In genomic region chr5:62707539-62707938, GRCh38 we compare ENCODE assay signal across 18 cellular contexts.
"Had no signal": no experiment of that assay in that cellular context is flagged by ENCODE, and none has a peak within 500 bp of the region (broad histone marks: within the 10 kb centered on the region; RNA-seq: fewer than 3 reads in every experiment).

No MANE protein-coding gene starts in this region.

- FAIRE-seq: keratinocyte had no signal

- DNase-seq: cortex of kidney; effector memory CD8-positive, alpha-beta T cell; gastrocnemius medialis; head of caudate nucleus; left ventricle myocardium superior; lower lobe of right lung; naive thymus-derived CD8-positive, alpha-beta T cell; nephron progenitor cell; nucleus accumbens; psoas muscle; right cardiac atrium; spleen; stimulated activated CD4-positive, alpha-beta T cell treated with anti-CD3 and anti-CD28 coated beads, Interleukin-4, amount 100 ng/mL, for 4 hours; stimulated activated naive CD8-positive, alpha-beta T cell treated with anti-CD3 and anti-CD28 coated beads, Interleukin-15, Interleukin-2, amounts not matched to agents 100 U/mL and 50 U/mL, for 24 hours; substantia nigra; testis; tibial artery had no signal
